ENCODE assay signal across 1 cellular context in the genomic region with DNA sequence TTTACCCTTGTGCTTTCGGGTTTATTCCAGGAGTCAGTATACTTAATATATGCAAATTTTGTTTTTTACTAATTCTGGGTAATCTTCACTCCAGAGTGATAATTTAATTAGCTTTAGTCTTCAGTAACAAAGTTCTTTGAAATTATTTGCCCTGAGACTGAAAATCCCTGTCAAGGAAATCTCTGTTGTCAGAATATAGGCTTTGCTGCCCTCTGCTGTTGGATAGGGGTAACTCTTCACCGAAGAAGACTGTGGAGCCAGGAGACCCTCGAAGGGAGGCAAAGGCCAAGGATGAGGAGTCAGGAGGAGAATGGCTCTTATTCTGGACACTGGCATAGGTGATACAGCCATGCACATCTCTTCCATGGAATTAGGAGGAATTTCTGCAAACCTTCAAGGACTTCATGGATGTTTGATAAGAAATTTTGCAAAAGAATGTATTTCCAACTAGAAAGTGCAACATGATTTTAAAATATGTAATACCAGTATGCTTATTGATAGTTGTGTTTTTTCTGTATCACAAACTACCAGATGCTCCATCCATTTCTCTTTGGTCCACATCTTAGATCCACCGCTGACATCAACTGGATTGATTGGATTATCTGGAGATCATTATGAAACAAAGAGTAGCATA.
TF ChIP-seq lines count a peak whose summit lies in the region.

No MANE protein-coding gene starts in this region.

TF ChIP-seq in GM23338, 12 proteins besides CTCF, POLR2A, EP300 and RAD21 (continued from another document):
- TF ChIP-seq, protein P1, sequence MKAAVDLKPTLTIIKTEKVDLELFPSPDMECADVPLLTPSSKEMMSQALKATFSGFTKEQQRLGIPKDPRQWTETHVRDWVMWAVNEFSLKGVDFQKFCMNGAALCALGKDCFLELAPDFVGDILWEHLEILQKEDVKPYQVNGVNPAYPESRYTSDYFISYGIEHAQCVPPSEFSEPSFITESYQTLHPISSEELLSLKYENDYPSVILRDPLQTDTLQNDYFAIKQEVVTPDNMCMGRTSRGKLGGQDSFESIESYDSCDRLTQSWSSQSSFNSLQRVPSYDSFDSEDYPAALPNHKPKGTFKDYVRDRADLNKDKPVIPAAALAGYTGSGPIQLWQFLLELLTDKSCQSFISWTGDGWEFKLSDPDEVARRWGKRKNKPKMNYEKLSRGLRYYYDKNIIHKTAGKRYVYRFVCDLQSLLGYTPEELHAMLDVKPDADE (IDR thresholded peaks at IDR 0.05): no peak
- TF ChIP-seq ZNF331 (CRISPR knock-in tag; IDR thresholded peaks at IDR 0.05; ENCODE audit: low read depth): no peak
- TF ChIP-seq NANOG (IDR thresholded peaks at IDR 0.05; ENCODE audit: borderline replicate concordance): no peak
- TF ChIP-seq, protein P2, sequence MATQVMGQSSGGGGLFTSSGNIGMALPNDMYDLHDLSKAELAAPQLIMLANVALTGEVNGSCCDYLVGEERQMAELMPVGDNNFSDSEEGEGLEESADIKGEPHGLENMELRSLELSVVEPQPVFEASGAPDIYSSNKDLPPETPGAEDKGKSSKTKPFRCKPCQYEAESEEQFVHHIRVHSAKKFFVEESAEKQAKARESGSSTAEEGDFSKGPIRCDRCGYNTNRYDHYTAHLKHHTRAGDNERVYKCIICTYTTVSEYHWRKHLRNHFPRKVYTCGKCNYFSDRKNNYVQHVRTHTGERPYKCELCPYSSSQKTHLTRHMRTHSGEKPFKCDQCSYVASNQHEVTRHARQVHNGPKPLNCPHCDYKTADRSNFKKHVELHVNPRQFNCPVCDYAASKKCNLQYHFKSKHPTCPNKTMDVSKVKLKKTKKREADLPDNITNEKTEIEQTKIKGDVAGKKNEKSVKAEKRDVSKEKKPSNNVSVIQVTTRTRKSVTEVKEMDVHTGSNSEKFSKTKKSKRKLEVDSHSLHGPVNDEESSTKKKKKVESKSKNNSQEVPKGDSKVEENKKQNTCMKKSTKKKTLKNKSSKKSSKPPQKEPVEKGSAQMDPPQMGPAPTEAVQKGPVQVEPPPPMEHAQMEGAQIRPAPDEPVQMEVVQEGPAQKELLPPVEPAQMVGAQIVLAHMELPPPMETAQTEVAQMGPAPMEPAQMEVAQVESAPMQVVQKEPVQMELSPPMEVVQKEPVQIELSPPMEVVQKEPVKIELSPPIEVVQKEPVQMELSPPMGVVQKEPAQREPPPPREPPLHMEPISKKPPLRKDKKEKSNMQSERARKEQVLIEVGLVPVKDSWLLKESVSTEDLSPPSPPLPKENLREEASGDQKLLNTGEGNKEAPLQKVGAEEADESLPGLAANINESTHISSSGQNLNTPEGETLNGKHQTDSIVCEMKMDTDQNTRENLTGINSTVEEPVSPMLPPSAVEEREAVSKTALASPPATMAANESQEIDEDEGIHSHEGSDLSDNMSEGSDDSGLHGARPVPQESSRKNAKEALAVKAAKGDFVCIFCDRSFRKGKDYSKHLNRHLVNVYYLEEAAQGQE (IDR thresholded peaks at IDR 0.05; ENCODE audit: unreplicated experiment): no peak
- no peak for TF ChIP-seq POLR2AphosphoS5 (IDR thresholded peaks at IDR 0.05; ENCODE audit: low read depth)
- TF ChIP-seq EZH2 (IDR thresholded peaks at IDR 0.05; ENCODE audit: low read depth, unreplicated experiment): no peak
